Comparison of ENCODE assay signal across 8 cellular contexts in genomic region chr19:1411255-1412191, GRCh38. TPM values are rescaled to one million over a fixed set of nuclear protein-coding genes. Genes with fewer than 3 reads are reported as not detected.
DNase-seq lines count a peak whose midpoint lies in the region; ATAC-seq and TF ChIP-seq lines count a peak whose summit lies in the region.

No MANE protein-coding gene starts in this region.

- no peaks in the 10 kb centered on the region for H3K9me3 ChIP-seq in vagina

- intact Hi-C loops in vagina (cut with DNase I) = no loop called here

- H3K36me3 ChIP-seq in vagina = no peaks in the 10 kb centered on the region

- ATAC-seq in HG03045 (IDR thresholded peaks at IDR 0.05; ENCODE audit: unreplicated experiment) (no peak), HG02885 (IDR thresholded peaks at IDR 0.05; ENCODE audit: poor library complexity, unreplicated experiment) (no peak)

- in situ Hi-C loops in ACHN (cut with HindIII; ENCODE audit: low pct_ligation_motif_present, low pct_unique_long_range_greater_than_20kb, low sequenced_read_pairs) = no loop called here

- H3K4me1 ChIP-seq in vagina = peaks cover 80% of the 10 kb centered on the region

- TF ChIP-seq POLR2A in vagina (IDR thresholded peaks at IDR 0.05) = no peak

- H3K27ac ChIP-seq in vagina = peak overlapping the region; percentile 45

- TF ChIP-seq CTCF in vagina (IDR thresholded peaks at IDR 0.05) = no peak

- no peak overlapping the region for H3K4me3 ChIP-seq in vagina

- no peaks in the 10 kb centered on the region for H3K27me3 ChIP-seq in vagina

- peak; percentile 21 for DNase-seq in activated naive CD4-positive, alpha-beta T cell treated with Interleukin-2 at 50 U/mL for 16 hours
- no peak for DNase-seq in activated naive CD4-positive, alpha-beta T cell treated with anti-CD3 and anti-CD28 coated beads, Interleukin-2, amount 50 U/mL, for 16 hours
- DNase-seq in cerebellar cortex (ENCODE audit: low spot score) (peak; percentile 82), medulla oblongata (ENCODE audit: extremely low spot score) (peak; percentile 98), vagina (ENCODE audit: extremely low spot score in 2 of 2) (no peak), ACHN (no peak)

RNA-seq across cellular contexts. Expression of gene DAZAP1, which starts 4.1 kb away (rescaled TPM):
- 29.7 TPM for total RNA-seq in vagina

RNA-seq across cellular contexts. Expression of gene GAMT, which starts 10.2 kb away (rescaled TPM):
- total RNA-seq in vagina = 29.0 TPM

RNA-seq across cellular contexts. Expression of gene RPS15, which starts 26.7 kb away (rescaled TPM):
- 3,906 TPM for total RNA-seq in vagina

RNA-seq across cellular contexts. Expression of gene NDUFS7, which starts 27.8 kb away (rescaled TPM):
- 141 TPM for total RNA-seq in vagina

RNA-seq across cellular contexts. Expression of gene APC2, which starts 38.4 kb away (rescaled TPM):
- total RNA-seq in vagina = 1.2 TPM

Comparison
In these comparisons a context has a peak if more than half of its experiments do, and no peak if none do; other contexts are left out.
1. DNase-seq: peak in activated naive CD4-positive, alpha-beta T cell treated with Interleukin-2 at 50 U/mL for 16 hours (single experiment), cerebellar cortex (single experiment) and medulla oblongata (single experiment); none in activated naive CD4-positive, alpha-beta T cell treated with anti-CD3 and anti-CD28 coated beads, Interleukin-2, amount 50 U/mL, for 16 hours (single experiment), vagina (0 of 2) and ACHN (single experiment).